Comparison of ENCODE assay signal across 8 cellular contexts in genomic region chr4:81421346-81422218, GRCh38. TPM values are rescaled to one million over a fixed set of nuclear protein-coding genes. Genes with fewer than 3 reads are reported as not detected.
A peak's percentile ranks its signal among the peaks of the same experiment; 100 is the strongest.
DNase-seq lines count a peak whose midpoint lies in the region; ATAC-seq and TF ChIP-seq lines count a peak whose summit lies in the region.

No MANE protein-coding gene starts in this region.

- no peak overlapping the region for H3K27ac ChIP-seq in DOHH2 (ENCODE audit: low read depth, low read length)
- peak overlapping the region; percentile 8 for H3K27ac ChIP-seq in RWPE2 (ENCODE audit: poor library complexity, severe bottlenecking)

- no peaks in the 10 kb centered on the region for H3K79me2 ChIP-seq in DOHH2 (ENCODE audit: control insufficient read depth, low read length)

- no peak overlapping the region for H3K27ac Mint-ChIP-seq in activated naive CD4-positive, alpha-beta T cell treated with anti-CD3 and anti-CD28 coated beads, Interleukin-2, amount 10 ng/mL, durations not matched to agents 7 days and 5 days
- H3K27ac Mint-ChIP-seq in activated CD4-positive, alpha-beta memory T cell treated with anti-CD3 and anti-CD28 coated beads for 36 hours, result no peak overlapping the region
- no peak overlapping the region for H3K27ac Mint-ChIP-seq in T-helper 2 cell treated with Interferon-gamma antibody and Interleukin-4, amounts not matched to agents 5 μg/mL and 100 μg/mL, for 36 hours

- POLR2A ChIA-PET in activated CD4-positive, alpha-beta memory T cell treated with anti-CD3 and anti-CD28 coated beads for 36 hours (lab: Charles Lee), result no interaction called here

- no peak overlapping the region for H3K4me3 ChIP-seq in DOHH2 (ENCODE audit: low read length)
- H3K4me3 ChIP-seq in RWPE2 (ENCODE audit: severe bottlenecking), result no peak overlapping the region

- H3K27me3 Mint-ChIP-seq in activated naive CD4-positive, alpha-beta T cell treated with anti-CD3 and anti-CD28 coated beads, Interleukin-2, amount 10 ng/mL, durations not matched to agents 7 days and 5 days, result no peaks in the 10 kb centered on the region
- no peaks in the 10 kb centered on the region for H3K27me3 Mint-ChIP-seq in activated CD4-positive, alpha-beta memory T cell treated with anti-CD3 and anti-CD28 coated beads for 36 hours
- H3K27me3 Mint-ChIP-seq in T-helper 2 cell treated with Interferon-gamma antibody and Interleukin-4, amounts not matched to agents 5 μg/mL and 100 μg/mL, for 36 hours (ENCODE audit: low read depth), result peaks cover 2% of the 10 kb centered on the region

- H3K9me3 Mint-ChIP-seq in activated naive CD4-positive, alpha-beta T cell treated with anti-CD3 and anti-CD28 coated beads, Interleukin-2, amount 10 ng/mL, durations not matched to agents 7 days and 5 days, result no peaks in the 10 kb centered on the region
- H3K9me3 Mint-ChIP-seq in activated CD4-positive, alpha-beta memory T cell treated with anti-CD3 and anti-CD28 coated beads for 36 hours, result no peaks in the 10 kb centered on the region
- H3K9me3 Mint-ChIP-seq in T-helper 2 cell treated with Interferon-gamma antibody and Interleukin-4, amounts not matched to agents 5 μg/mL and 100 μg/mL, for 36 hours, result no peaks in the 10 kb centered on the region

- H3K4me3 Mint-ChIP-seq in activated naive CD4-positive, alpha-beta T cell treated with anti-CD3 and anti-CD28 coated beads, Interleukin-2, amount 10 ng/mL, durations not matched to agents 7 days and 5 days, result no peak overlapping the region
- H3K4me3 Mint-ChIP-seq in activated CD4-positive, alpha-beta memory T cell treated with anti-CD3 and anti-CD28 coated beads for 36 hours, result no peak overlapping the region
- no peak overlapping the region for H3K4me3 Mint-ChIP-seq in T-helper 2 cell treated with Interferon-gamma antibody and Interleukin-4, amounts not matched to agents 5 μg/mL and 100 μg/mL, for 36 hours

- no peaks in the 10 kb centered on the region for H3K9me2 ChIP-seq in DOHH2 (replicated peaks; ENCODE audit: control insufficient read depth, low read length)

- H3F3A ChIP-seq in DOHH2 (ENCODE audit: control insufficient read depth, insufficient read depth), result no peaks in the 10 kb centered on the region

- H3K4me2 ChIP-seq in DOHH2 (ENCODE audit: low read length), result peak overlapping the region; percentile 17; the same call in 1 of the 2 replicates

- DNase-seq in GM20000 (ENCODE audit: low spot score) (peak; percentile 73), RWPE2 (ENCODE audit: low spot score) (no peak), iPS-NIHi11 (ENCODE audit: low spot score) (peak; percentile 29)
- no peak for DNase-seq in activated naive CD4-positive, alpha-beta T cell treated with anti-CD3 and anti-CD28 coated beads, Interleukin-2, amount 10 ng/mL, durations not matched to agents 7 days and 5 days
- no peak for DNase-seq in activated CD4-positive, alpha-beta memory T cell treated with anti-CD3 and anti-CD28 coated beads for 36 hours
- DNase-seq in T-helper 2 cell treated with Interferon-gamma antibody and Interleukin-4, amounts not matched to agents 5 μg/mL and 100 μg/mL, for 36 hours (ENCODE audit: low spot score), result no peak

- peak; percentile 99 for ATAC-seq in HG03460 (IDR thresholded peaks at IDR 0.05; ENCODE audit: unreplicated experiment)
- peak; percentile 78 for ATAC-seq in RWPE2 (ENCODE audit: low read depth)

- intact Hi-C loops in activated CD4-positive, alpha-beta memory T cell treated with anti-CD3 and anti-CD28 coated beads for 36 hours (cut with micrococcal nuclease), result no loop called here

- H3K9me3 ChIP-seq in DOHH2 (ENCODE audit: control insufficient read depth, insufficient read depth, low read length), result no peaks in the 10 kb centered on the region
- H3K9me3 ChIP-seq in RWPE2 (ENCODE audit: severe bottlenecking), result no peaks in the 10 kb centered on the region

- H4K20me1 ChIP-seq in DOHH2 (ENCODE audit: control insufficient read depth, insufficient read depth, low read depth, low read length), result no peaks in the 10 kb centered on the region

- H3K36me3 Mint-ChIP-seq in activated naive CD4-positive, alpha-beta T cell treated with anti-CD3 and anti-CD28 coated beads, Interleukin-2, amount 10 ng/mL, durations not matched to agents 7 days and 5 days, result no peaks in the 10 kb centered on the region
- H3K36me3 Mint-ChIP-seq in activated CD4-positive, alpha-beta memory T cell treated with anti-CD3 and anti-CD28 coated beads for 36 hours, result no peaks in the 10 kb centered on the region
- H3K36me3 Mint-ChIP-seq in T-helper 2 cell treated with Interferon-gamma antibody and Interleukin-4, amounts not matched to agents 5 μg/mL and 100 μg/mL, for 36 hours (ENCODE audit: low read depth), result no peaks in the 10 kb centered on the region

- H3K4me1 ChIP-seq in DOHH2 (ENCODE audit: control insufficient read depth, low read length) (peaks cover 14% of the 10 kb centered on the region), RWPE2 (ENCODE audit: insufficient read depth, poor library complexity, severe bottlenecking) (peaks cover 22% of the 10 kb centered on the region)

- CTCF ChIA-PET in activated naive CD4-positive, alpha-beta T cell treated with anti-CD3 and anti-CD28 coated beads, Interleukin-2, amount 10 ng/mL, durations not matched to agents 7 days and 5 days (lab: Charles Lee), result interaction anchor here (1.0 kb wide), 1 partner anchor 15 kb away, joined by 3 read pairs; no protein-coding TSS in a partner anchor
- CTCF ChIA-PET in activated CD4-positive, alpha-beta memory T cell treated with anti-CD3 and anti-CD28 coated beads for 36 hours (lab: Charles Lee), result no interaction called here

- H3K4me1 Mint-ChIP-seq in activated naive CD4-positive, alpha-beta T cell treated with anti-CD3 and anti-CD28 coated beads, Interleukin-2, amount 10 ng/mL, durations not matched to agents 7 days and 5 days, result no peaks in the 10 kb centered on the region
- peaks cover 6% of the 10 kb centered on the region for H3K4me1 Mint-ChIP-seq in activated CD4-positive, alpha-beta memory T cell treated with anti-CD3 and anti-CD28 coated beads for 36 hours (ENCODE audit: low read depth)
- H3K4me1 Mint-ChIP-seq in T-helper 2 cell treated with Interferon-gamma antibody and Interleukin-4, amounts not matched to agents 5 μg/mL and 100 μg/mL, for 36 hours (ENCODE audit: low read depth), result peaks cover 6% of the 10 kb centered on the region

- H3K36me3 ChIP-seq in DOHH2 (ENCODE audit: control insufficient read depth, low read length) (peaks cover 14% of the 10 kb centered on the region), RWPE2 (ENCODE audit: low read depth) (no peaks in the 10 kb centered on the region)

- no peaks in the 10 kb centered on the region for H3K27me3 ChIP-seq in DOHH2 (ENCODE audit: control insufficient read depth, low read length)
- H3K27me3 ChIP-seq in RWPE2 (ENCODE audit: insufficient read depth, poor library complexity, severe bottlenecking), result no peaks in the 10 kb centered on the region

- TF ChIP-seq CTCF in DOHH2 (IDR thresholded peaks at IDR 0.05; ENCODE audit: low read depth, low read length, poor library complexity, severe bottlenecking), result no peak
- TF ChIP-seq CTCF in GM20000 (IDR thresholded peaks at IDR 0.05; ENCODE audit: extremely low read depth, missing control alignments), result no peak
- no peak for TF ChIP-seq CTCF in RWPE2 (IDR thresholded peaks at IDR 0.05; ENCODE audit: poor library complexity, severe bottlenecking)

RNA-seq across cellular contexts. Expression of gene RASGEF1B, which starts 50.1 kb away (rescaled TPM):
- 1 to 10 TPM; 4.4 to 4.6 TPM for total RNA-seq in activated CD4-positive, alpha-beta memory T cell treated with anti-CD3 and anti-CD28 coated beads for 36 hours

Comparison
In these comparisons a context has a peak if more than half of its experiments do, and no peak if none do; other contexts are left out.
1. DNase-seq: peak in GM20000 (single experiment) and iPS-NIHi11 (single experiment); none in RWPE2 (single experiment), activated naive CD4-positive, alpha-beta T cell treated with anti-CD3 and anti-CD28 coated beads, Interleukin-2, amount 10 ng/mL, durations not matched to agents 7 days and 5 days (single experiment), activated CD4-positive, alpha-beta memory T cell treated with anti-CD3 and anti-CD28 coated beads for 36 hours (single experiment) and T-helper 2 cell treated with Interferon-gamma antibody and Interleukin-4, amounts not matched to agents 5 μg/mL and 100 μg/mL, for 36 hours (single experiment).